Comparison of ENCODE assay signal across 14 cellular contexts in genomic region chr1:107532318-107532717, GRCh38.
A peak's percentile ranks its signal among the peaks of the same experiment; 100 is the strongest.
DNase-seq lines count a peak whose midpoint lies in the region; ATAC-seq and TF ChIP-seq lines count a peak whose summit lies in the region.
"Had no signal": no experiment of that assay in that cellular context is flagged by ENCODE, and none has a peak within 500 bp of the region (broad histone marks: within the 10 kb centered on the region; RNA-seq: fewer than 3 reads in every experiment).

No MANE protein-coding gene starts in this region.

- intact Hi-C loops in MCF 10A (cut with micrococcal nuclease): no loop called here
- intact Hi-C loops in breast epithelium (cut with DNase I; ENCODE audit: low total_unique reads): no loop called here

- no peaks in the 10 kb centered on the region for H3K9me3 Mint-ChIP-seq in MCF 10A (ENCODE audit: unreplicated experiment)
- H3K9me3 Mint-ChIP-seq in activated T-helper 17 cell treated with anti-CD3 and anti-CD28 coated beads, Interleukin-2, amount 50 U/mL, for 72 hours: no peaks in the 10 kb centered on the region
- H3K9me3 Mint-ChIP-seq: immature natural killer cell had no signal

- no peak for TF ChIP-seq POLR2A in breast epithelium (IDR thresholded peaks at IDR 0.05)

- peaks cover 50% of the 10 kb centered on the region for H3K4me1 Mint-ChIP-seq in MCF 10A (ENCODE audit: insufficient read depth, unreplicated experiment)
- no peaks in the 10 kb centered on the region for H3K4me1 Mint-ChIP-seq in activated T-helper 17 cell treated with anti-CD3 and anti-CD28 coated beads, Interleukin-2, amount 50 U/mL, for 72 hours
- H3K4me1 Mint-ChIP-seq: immature natural killer cell had no signal

- H3K27ac Mint-ChIP-seq in MCF 10A (ENCODE audit: low read depth, unreplicated experiment): peak overlapping the region; percentile 90
- no peak overlapping the region for H3K27ac Mint-ChIP-seq in activated T-helper 17 cell treated with anti-CD3 and anti-CD28 coated beads, Interleukin-2, amount 50 U/mL, for 72 hours
- H3K27ac Mint-ChIP-seq: immature natural killer cell had no signal

- H3K36me3 Mint-ChIP-seq in MCF 10A (ENCODE audit: insufficient read depth, unreplicated experiment): no peaks in the 10 kb centered on the region
- no peaks in the 10 kb centered on the region for H3K36me3 Mint-ChIP-seq in activated T-helper 17 cell treated with anti-CD3 and anti-CD28 coated beads, Interleukin-2, amount 50 U/mL, for 72 hours (ENCODE audit: low read depth)
- H3K36me3 Mint-ChIP-seq: immature natural killer cell had no signal

- TF ChIP-seq CTCF in MCF 10A (IDR thresholded peaks at IDR 0.05; ENCODE audit: unreplicated experiment) (no peak), breast epithelium (IDR thresholded peaks at IDR 0.05) (no peak)

- H3K27me3 ChIP-seq in breast epithelium: no peaks in the 10 kb centered on the region

- no peaks in the 10 kb centered on the region for H3K9me3 ChIP-seq in breast epithelium

- no peaks in the 10 kb centered on the region for H3K4me1 ChIP-seq in breast epithelium

- no peak overlapping the region for H3K4me3 ChIP-seq in breast epithelium

- POLR2A ChIA-PET in MCF 10A (lab: Yijun Ruan, JAX): interaction anchor here (0.6 to 6.9 kb wide), 12 partner anchors 15 to 255 kb away, joined by 3 to 39 read pairs (median 6); no protein-coding TSS in a partner anchor

- H3K36me3 ChIP-seq in breast epithelium: no peaks in the 10 kb centered on the region

- no peak overlapping the region for H3K4me3 Mint-ChIP-seq in MCF 10A (ENCODE audit: unreplicated experiment)
- H3K4me3 Mint-ChIP-seq in activated T-helper 17 cell treated with anti-CD3 and anti-CD28 coated beads, Interleukin-2, amount 50 U/mL, for 72 hours: no peak overlapping the region
- H3K4me3 Mint-ChIP-seq: immature natural killer cell had no signal

- H3K27ac ChIP-seq in breast epithelium (no peak overlapping the region), epithelial cell of prostate (peak overlapping the region; percentile 92)

- peak; percentile 59 for DNase-seq in MCF 10A (ENCODE audit: unreplicated experiment)
- DNase-seq in breast epithelium (ENCODE audit: low spot score in 2 of 2): no peak
- DNase-seq in NCI-H446 treated with DMSO at 0.1 percent for 48 hours (lab: John Stamatoyannopoulos, UW): peak; percentile 100
- no peak for DNase-seq in epithelial cell of prostate (ENCODE audit: low read depth, low spot score)
- no peak for DNase-seq in superior temporal gyrus (ENCODE audit: extremely low spot score)
- DNase-seq in activated gamma-delta T cell treated with Interleukin-2 at 50 U/mL for 16 hours: no peak
- no peak for DNase-seq in iPS-NIHi7 (ENCODE audit: extremely low spot score)
- DNase-seq: activated CD8-positive, alpha-beta memory T cell treated with anti-CD3 and anti-CD28 coated beads for 24 hours; activated effector memory CD4-positive, alpha-beta T cell treated with anti-CD3 and anti-CD28 coated beads, Interleukin-2, amount 50 U/mL, for 16 hours; foreskin melanocyte; immature natural killer cell; midbrain; occipital lobe had no signal

- BruUV-seq in MCF 10A (replicated peaks; lab: Mats Ljungman, UMichigan): no TSS peak

- H3K27me3 Mint-ChIP-seq in MCF 10A (ENCODE audit: insufficient read depth, unreplicated experiment): no peaks in the 10 kb centered on the region
- peaks cover 23% of the 10 kb centered on the region for H3K27me3 Mint-ChIP-seq in activated T-helper 17 cell treated with anti-CD3 and anti-CD28 coated beads, Interleukin-2, amount 50 U/mL, for 72 hours

- no peak for ATAC-seq in activated T-helper 17 cell treated with anti-CD3 and anti-CD28 coated beads, Interleukin-2, amount 50 U/mL, for 72 hours (replicated peaks)

- CTCF ChIA-PET in MCF 10A (lab: Yijun Ruan, JAX): interaction anchor here (0.6 to 9.2 kb wide), 7 partner anchors 14 to 256 kb away, joined by 3 to 121 read pairs (median 6); no protein-coding TSS in a partner anchor

Comparison
In these comparisons a context has a peak if more than half of its experiments do, and no peak if none do; other contexts are left out.
1. DNase-seq: peak in MCF 10A (single experiment) and NCI-H446 treated with DMSO at 0.1 percent for 48 hours (single experiment); none in breast epithelium (0 of 2), epithelial cell of prostate (single experiment), superior temporal gyrus (single experiment), activated gamma-delta T cell treated with Interleukin-2 at 50 U/mL for 16 hours (single experiment) and iPS-NIHi7 (single experiment).